23 cellular contexts compared by ENCODE assay signal in genomic region chr2:241011296-241011600, GRCh38. TPM values are rescaled to one million over a fixed set of nuclear protein-coding genes. Genes with fewer than 3 reads are reported as not detected.
DNase-seq lines count a peak whose midpoint lies in the region; ATAC-seq and TF ChIP-seq lines count a peak whose summit lies in the region.
"Had no signal": no experiment of that assay in that cellular context is flagged by ENCODE, and none has a peak within 500 bp of the region (broad histone marks: within the 10 kb centered on the region; RNA-seq: fewer than 3 reads in every experiment).

No MANE protein-coding gene starts in this region.

- H3K4me3 Mint-ChIP-seq in activated CD4-positive, alpha-beta T cell treated with anti-CD3 and anti-CD28 coated beads, Interleukin-2, amount 10 ng/mL, durations not matched to agents 7 days and 5 days, result no peak overlapping the region
- no peak overlapping the region for H3K4me3 Mint-ChIP-seq in activated CD4-positive, alpha-beta T cell treated with anti-CD3 and anti-CD28 coated beads for 36 hours
- no peak overlapping the region for H3K4me3 Mint-ChIP-seq in WTC11
- H3K4me3 Mint-ChIP-seq: activated CD4-positive, alpha-beta T cell treated with anti-CD3 and anti-CD28 coated beads, Interleukin-2, amount 10 ng/mL, durations not matched to agents 24 days and 14 days; central memory CD8-positive, alpha-beta T cell; effector memory CD8-positive, alpha-beta T cell had no signal

- peak; percentile 3 for DNase-seq in activated CD4-positive, alpha-beta T cell treated with anti-CD3 and anti-CD28 coated beads, Interleukin-2, amount 10 ng/mL, durations not matched to agents 7 days and 5 days
- DNase-seq in activated CD4-positive, alpha-beta T cell treated with anti-CD3 and anti-CD28 coated beads for 36 hours, result no peak
- DNase-seq in Panc1 (ENCODE audit: low read depth, low spot score) (no peak), left colon (no peak), sigmoid colon (peak; percentile 46), WTC11 (ENCODE audit: low spot score) (no peak), NCI-H1694 (lab: John Stamatoyannopoulos, UW) (no peak)
- DNase-seq: activated CD4-positive, alpha-beta T cell treated with anti-CD3 and anti-CD28 coated beads, Interleukin-2, amount 10 ng/mL, durations not matched to agents 24 days and 14 days; C1 segment of cervical spinal cord; DMS153; effector memory CD8-positive, alpha-beta T cell; GOT3; NCI-H2029 treated with DMSO at 0.1 percent for 48 hours; NCI-H526; PC-3; stimulated activated CD4-positive, alpha-beta T cell treated with anti-CD3 and anti-CD28 coated beads, Interleukin-4, amount 100 ng/mL, for 4 hours; tibial artery had no signal

- H3K4me1 Mint-ChIP-seq in activated CD4-positive, alpha-beta T cell treated with anti-CD3 and anti-CD28 coated beads, Interleukin-2, amount 10 ng/mL, durations not matched to agents 7 days and 5 days, result peaks cover 22% of the 10 kb centered on the region
- peaks cover 30% of the 10 kb centered on the region for H3K4me1 Mint-ChIP-seq in activated CD4-positive, alpha-beta T cell treated with anti-CD3 and anti-CD28 coated beads for 36 hours
- H3K4me1 Mint-ChIP-seq in WTC11, result peaks cover 19% of the 10 kb centered on the region

- H3K27me3 ChIP-seq in Panc1 (ENCODE audit: control insufficient read depth, insufficient read depth, low read length) (no peaks in the 10 kb centered on the region), sigmoid colon (no peaks in the 10 kb centered on the region)
- H3K27me3 ChIP-seq: tibial artery had no signal

- no peak for ATAC-seq in activated CD4-positive, alpha-beta T cell treated with anti-CD3 and anti-CD28 coated beads for 36 hours
- ATAC-seq in Panc1 (no peak), left colon (peak; percentile 34), WTC11 (no peak), GM18909 (IDR thresholded peaks at IDR 0.05; ENCODE audit: poor library complexity, unreplicated experiment) (no peak)
- ATAC-seq: effector memory CD8-positive, alpha-beta T cell; K562 had no signal

- peaks cover under 1% of the 10 kb centered on the region for H3K9me3 Mint-ChIP-seq in activated CD4-positive, alpha-beta T cell treated with anti-CD3 and anti-CD28 coated beads, Interleukin-2, amount 10 ng/mL, durations not matched to agents 7 days and 5 days
- no peaks in the 10 kb centered on the region for H3K9me3 Mint-ChIP-seq in activated CD4-positive, alpha-beta T cell treated with anti-CD3 and anti-CD28 coated beads for 36 hours (ENCODE audit: low read depth)
- peaks cover 11% of the 10 kb centered on the region for H3K9me3 Mint-ChIP-seq in WTC11
- H3K9me3 Mint-ChIP-seq: effector memory CD8-positive, alpha-beta T cell had no signal

- CTCF ChIA-PET in activated CD4-positive, alpha-beta T cell treated with anti-CD3 and anti-CD28 coated beads, Interleukin-2, amount 10 ng/mL, durations not matched to agents 7 days and 5 days (lab: Charles Lee), result no interaction called here
- CTCF ChIA-PET in activated CD4-positive, alpha-beta T cell treated with anti-CD3 and anti-CD28 coated beads for 36 hours (lab: Charles Lee), result no interaction called here
- CTCF ChIA-PET in Panc1 (lab: Charles Lee), result no interaction called here
- CTCF ChIA-PET in WTC11 (lab: Charles Lee), result no interaction called here

- intact Hi-C loops in activated CD4-positive, alpha-beta T cell treated with anti-CD3 and anti-CD28 coated beads for 36 hours (cut with DNase I, micrococcal nuclease), result no loop called here
- intact Hi-C loops in Panc1 (cut with micrococcal nuclease; ENCODE audit: unreplicated experiment), result no loop called here
- intact Hi-C loops in left colon (cut with DNase I, micrococcal nuclease), result no loop called here
- intact Hi-C loops in sigmoid colon (cut with DNase I), result no loop called here

- H3K27ac Mint-ChIP-seq in activated CD4-positive, alpha-beta T cell treated with anti-CD3 and anti-CD28 coated beads, Interleukin-2, amount 10 ng/mL, durations not matched to agents 7 days and 5 days, result peak overlapping the region; percentile 13
- H3K27ac Mint-ChIP-seq in activated CD4-positive, alpha-beta T cell treated with anti-CD3 and anti-CD28 coated beads for 36 hours, result no peak overlapping the region
- H3K27ac Mint-ChIP-seq in WTC11, result no peak overlapping the region
- H3K27ac Mint-ChIP-seq: activated CD4-positive, alpha-beta T cell treated with anti-CD3 and anti-CD28 coated beads, Interleukin-2, amount 10 ng/mL, durations not matched to agents 24 days and 14 days; effector memory CD8-positive, alpha-beta T cell had no signal

- 41 to 80% methylated on average over 9 of the region's 9 CpGs for WGBS in sigmoid colon, 2 donors

- TF ChIP-seq EP300 in sigmoid colon (IDR thresholded peaks at IDR 0.05), result no peak

- H3K27me3 Mint-ChIP-seq in activated CD4-positive, alpha-beta T cell treated with anti-CD3 and anti-CD28 coated beads, Interleukin-2, amount 10 ng/mL, durations not matched to agents 7 days and 5 days, result peaks cover 4% of the 10 kb centered on the region
- H3K27me3 Mint-ChIP-seq in activated CD4-positive, alpha-beta T cell treated with anti-CD3 and anti-CD28 coated beads for 36 hours, result no peaks in the 10 kb centered on the region
- no peaks in the 10 kb centered on the region for H3K27me3 Mint-ChIP-seq in WTC11 (ENCODE audit: low read depth)
- H3K27me3 Mint-ChIP-seq: activated CD4-positive, alpha-beta T cell treated with anti-CD3 and anti-CD28 coated beads, Interleukin-2, amount 10 ng/mL, durations not matched to agents 24 days and 14 days had no signal

- TF ChIP-seq CTCF in Panc1 (IDR thresholded peaks at IDR 0.05), result no peak
- TF ChIP-seq CTCF in sigmoid colon (IDR thresholded peaks at IDR 0.05), result no peak
- no peak for TF ChIP-seq CTCF in WTC11 (IDR thresholded peaks at IDR 0.05)

- no peaks in the 10 kb centered on the region for H3K9me3 ChIP-seq in Panc1 (ENCODE audit: control insufficient read depth, insufficient read depth, low read depth, low read length)
- H3K9me3 ChIP-seq in sigmoid colon, result no peaks in the 10 kb centered on the region
- H3K9me3 ChIP-seq: SK-N-SH, tibial artery had no signal

- H3K36me3 Mint-ChIP-seq in activated CD4-positive, alpha-beta T cell treated with anti-CD3 and anti-CD28 coated beads, Interleukin-2, amount 10 ng/mL, durations not matched to agents 7 days and 5 days (ENCODE audit: low read depth), result no peaks in the 10 kb centered on the region
- H3K36me3 Mint-ChIP-seq in activated CD4-positive, alpha-beta T cell treated with anti-CD3 and anti-CD28 coated beads for 36 hours (ENCODE audit: low read depth), result no peaks in the 10 kb centered on the region
- H3K36me3 Mint-ChIP-seq in WTC11, result peaks cover 3% of the 10 kb centered on the region; the same call in 1 of the 2 replicates

- peak overlapping the region; percentile 39; the same call in 1 of the 2 replicates for H3K27ac ChIP-seq in Panc1 (ENCODE audit: low read length)
- no peak overlapping the region for H3K27ac ChIP-seq in sigmoid colon
- H3K27ac ChIP-seq: 22Rv1 had no signal

- no TSS peak for BruUV-seq in Panc1 (replicated peaks; lab: Mats Ljungman, UMichigan)

- no peaks in the 10 kb centered on the region for H3K36me3 ChIP-seq in Panc1 (ENCODE audit: control insufficient read depth, insufficient read depth, low read length)
- H3K36me3 ChIP-seq in sigmoid colon, result no peaks in the 10 kb centered on the region
- H3K36me3 ChIP-seq: tibial artery had no signal

- H3K4me1 ChIP-seq in Panc1 (ENCODE audit: control insufficient read depth, insufficient read depth, low read length) (peaks cover 34% of the 10 kb centered on the region), sigmoid colon (peaks cover 0 to 19% (median 14%) of the 10 kb centered on the region in 4 donors)

- POLR2A ChIA-PET in activated CD4-positive, alpha-beta T cell treated with anti-CD3 and anti-CD28 coated beads, Interleukin-2, amount 10 ng/mL, durations not matched to agents 7 days and 5 days (lab: Charles Lee), result no interaction called here
- POLR2A ChIA-PET in activated CD4-positive, alpha-beta T cell treated with anti-CD3 and anti-CD28 coated beads for 36 hours (lab: Charles Lee), result no interaction called here
- POLR2A ChIA-PET in Panc1 (lab: Charles Lee) (no interaction called here), WTC11 (lab: Charles Lee) (interaction anchor here (0.6 kb wide), 1 partner anchor 93 kb away, joined by 3 read pairs; no protein-coding TSS in a partner anchor)

- TF ChIP-seq POLR2A in sigmoid colon (IDR thresholded peaks at IDR 0.05), result no peak

- H3K4me3 ChIP-seq in Panc1 (ENCODE audit: low read depth in 2 of 2, low read length in 2 of 2) (no peak overlapping the region), sigmoid colon (no peak overlapping the region)
- H3K4me3 ChIP-seq: K562, skin epidermis, tibial artery had no signal

- in situ Hi-C loops in Panc1 (cut with HindIII; ENCODE audit: low pct_unique_long_range_greater_than_20kb, low sequenced_read_pairs), result no loop called here

TF ChIP-seq in WTC11, 78 proteins besides CTCF, POLR2A, EP300 and RAD21:
- TF ChIP-seq NFYB (CRISPR knock-in tag; conservative IDR thresholded peaks at IDR 0.05; ENCODE audit: low read depth) (no peak), CDX4 (CRISPR knock-in tag; IDR thresholded peaks at IDR 0.05; ENCODE audit: borderline replicate concordance) (no peak), RELA (CRISPR knock-in tag; IDR thresholded peaks at IDR 0.05; ENCODE audit: borderline replicate concordance) (no peak), ESRRA (CRISPR knock-in tag; IDR thresholded peaks at IDR 0.05; ENCODE audit: borderline replicate concordance) (no peak), JUN (CRISPR knock-in tag; IDR thresholded peaks at IDR 0.05) (no peak)
- TF ChIP-seq, protein P1, sequence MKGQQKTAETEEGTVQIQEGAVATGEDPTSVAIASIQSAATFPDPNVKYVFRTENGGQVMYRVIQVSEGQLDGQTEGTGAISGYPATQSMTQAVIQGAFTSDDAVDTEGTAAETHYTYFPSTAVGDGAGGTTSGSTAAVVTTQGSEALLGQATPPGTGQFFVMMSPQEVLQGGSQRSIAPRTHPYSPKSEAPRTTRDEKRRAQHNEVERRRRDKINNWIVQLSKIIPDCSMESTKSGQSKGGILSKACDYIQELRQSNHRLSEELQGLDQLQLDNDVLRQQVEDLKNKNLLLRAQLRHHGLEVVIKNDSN (CRISPR knock-in tag; IDR thresholded peaks at IDR 0.05), result no peak

RNA-seq across cellular contexts. Expression of gene SNED1, which starts 12.8 kb away (rescaled TPM):
- total RNA-seq in activated CD4-positive, alpha-beta T cell treated with anti-CD3 and anti-CD28 coated beads, Interleukin-2, amount 10 ng/mL, durations not matched to agents 7 days and 5 days, result 1 to 10 TPM; 6.1 to 8.6 TPM
- total RNA-seq in activated CD4-positive, alpha-beta T cell treated with anti-CD3 and anti-CD28 coated beads for 36 hours, result under 1 TPM; 0.69 to 0.78 TPM
- total RNA-seq in Panc1 (2021; ENCODE audit: unreplicated experiment), result 11.0 TPM
- polyA plus RNA-seq in Panc1 (2012; ENCODE audit: insufficient read length), result 17.9 TPM
- 10 to 100 TPM in 1 of 2 donors, 1 to 10 TPM in 1; 9.4 to 10.1 TPM for total RNA-seq in left colon
- 10 to 100 TPM in 3 of 4 donors, 1 to 10 TPM in 1; 8.3 to 37.1 (median 17.0) TPM for total RNA-seq in sigmoid colon
- polyA plus RNA-seq in sigmoid colon, result 1 to 10 TPM in 2 of 3 donors, under 1 TPM in 1; 0.69 to 6.3 (median 3.0) TPM
- 2.5 to 3.2 TPM (median 2.7 TPM) in 3 replicates for total RNA-seq in WTC11 (2021)

Comparison
In these comparisons a context has a peak if more than half of its experiments do, and no peak if none do; other contexts are left out.
1. DNase-seq: peak in activated CD4-positive, alpha-beta T cell treated with anti-CD3 and anti-CD28 coated beads, Interleukin-2, amount 10 ng/mL, durations not matched to agents 7 days and 5 days (single experiment) and sigmoid colon (single experiment); none in activated CD4-positive, alpha-beta T cell treated with anti-CD3 and anti-CD28 coated beads for 36 hours (single experiment), Panc1 (single experiment), left colon (0 of 2), WTC11 (single experiment) and NCI-H1694 (single experiment).